25 cellular contexts compared by ENCODE assay signal in genomic region chr19:50711196-50711595, GRCh38. TPM values are rescaled to one million over a fixed set of nuclear protein-coding genes. Genes with fewer than 3 reads are reported as not detected.
DNase-seq lines count a peak whose midpoint lies in the region; ATAC-seq, FAIRE-seq and TF ChIP-seq lines count a peak whose summit lies in the region.
"Had no signal": no experiment of that assay in that cellular context is flagged by ENCODE, and none has a peak within 500 bp of the region (broad histone marks: within the 10 kb centered on the region; RNA-seq: fewer than 3 reads in every experiment).

No MANE protein-coding gene starts in this region.

- WGBS in A549 (ENCODE audit: missing lambda C conversion rate): 41% methylated on average over 11 of the region's 11 CpGs

- no peaks in the 10 kb centered on the region for H3K36me3 ChIP-seq in HEK293 (ENCODE audit: control insufficient read depth in 2 of 2, insufficient read depth in 1 of 2, low read length in 2 of 2)
- H3K36me3 ChIP-seq: BE2C had no signal

- TF ChIP-seq POLR2A in A549 (IDR thresholded peaks at IDR 0.05; ENCODE audit: low read length): no peak

- H3K27ac Mint-ChIP-seq in endothelial cell (ENCODE audit: unreplicated experiment) (no peak overlapping the region), nephron progenitor cell (peak overlapping the region; percentile 9)
- H3K27ac Mint-ChIP-seq: CD4-positive, alpha-beta T cell; CD8-positive, alpha-beta T cell had no signal

- DNase-seq in A549 (ENCODE audit: low read depth in 1 of 2, low spot score in 1 of 2) (no peak), endothelial cell (ENCODE audit: low spot score) (no peak), nephron progenitor cell (no peak), NOMO-1 treated with dmso at 0.1 percent for 144 hours (lab: John Stamatoyannopoulos, UW; ENCODE audit: unreplicated experiment) (no peak), iPS-NIHi11 (ENCODE audit: low spot score) (no peak), caudate nucleus (lab: John Stamatoyannopoulos, UW) (no peak)
- DNase-seq: ACHN; BE2C; Caco-2; Calu3; CD4-positive, alpha-beta T cell; DMS79 treated with DMSO at 0.1 percent for 48 hours; GF-D8 had no signal

- H3K4me1 ChIP-seq in A549: no peaks in the 10 kb centered on the region
- H3K4me1 ChIP-seq in HEK293 (ENCODE audit: control insufficient read depth, insufficient read depth, low read length): no peaks in the 10 kb centered on the region
- H3K4me1 ChIP-seq: BE2C, Caco-2 had no signal

- H3K27me3 Mint-ChIP-seq in endothelial cell (ENCODE audit: unreplicated experiment): peaks cover 20% of the 10 kb centered on the region
- peaks cover 15% of the 10 kb centered on the region for H3K27me3 Mint-ChIP-seq in nephron progenitor cell (ENCODE audit: low read depth, poor library complexity)

- no peaks in the 10 kb centered on the region for H3K4me1 Mint-ChIP-seq in endothelial cell (ENCODE audit: unreplicated experiment)
- H3K4me1 Mint-ChIP-seq in nephron progenitor cell: no peaks in the 10 kb centered on the region

- H3K9me3 ChIP-seq in A549 (no peaks in the 10 kb centered on the region), HEK293 (ENCODE audit: control insufficient read depth, insufficient read depth, low read depth, low read length) (no peaks in the 10 kb centered on the region)
- H3K9me3 ChIP-seq: BE2C; BLaER1 treated with 17β-estradiol and CSF1 and Interleukin-3, amounts not matched to agents 10 nM and 100 nM; Caco-2 had no signal

- POLR2A ChIA-PET in A549 (lab: Yijun Ruan, JAX) (no interaction called here), HEK293 (lab: Yijun Ruan, JAX) (interaction anchor here (2.5 kb wide), 1 partner anchor 14 kb away, joined by 28 read pairs; no protein-coding TSS in a partner anchor)

- H3K36me3 Mint-ChIP-seq in endothelial cell (ENCODE audit: low read depth, unreplicated experiment) (peaks cover 15% of the 10 kb centered on the region), nephron progenitor cell (ENCODE audit: low read depth) (peaks cover 52% of the 10 kb centered on the region)
- H3K36me3 Mint-ChIP-seq: CD8-positive, alpha-beta T cell had no signal

- FAIRE-seq in A549 (lab: Jason Lieb, UNC): no peak
- FAIRE-seq: D721Med, G401.6, GM12891, GM19239 had no signal

- ATAC-seq in A549: peak; percentile 21 to 36; a peak in 3 of 6 replicates
- ATAC-seq: CD8-positive, alpha-beta T cell had no signal

- no peak for TF ChIP-seq EP300 in A549 (IDR thresholded peaks at IDR 0.05)

- H3K4me3 ChIP-seq in A549 (no peak overlapping the region), HEK293 (ENCODE audit: low read depth, low read length) (no peak overlapping the region)
- H3K4me3 ChIP-seq: BLaER1 treated with 17β-estradiol and CSF1 and Interleukin-3, amounts not matched to agents 10 nM and 100 nM had no signal

- TF ChIP-seq CTCF in A549 (IDR thresholded peaks at IDR 0.05) (no peak), HEK293 (tag by site-specific recombination; IDR thresholded peaks at IDR 0.05) (no peak), endothelial cell (IDR thresholded peaks at IDR 0.05; ENCODE audit: unreplicated experiment) (no peak), nephron progenitor cell (IDR thresholded peaks at IDR 0.05) (no peak)

- TF ChIP-seq RAD21 in A549 (conservative IDR thresholded peaks at IDR 0.05 in 1 of 2, IDR thresholded peaks at IDR 0.05 in 1 of 2): no peak

- no peak overlapping the region for H3K4me2 ChIP-seq in A549

- H3K4me3 Mint-ChIP-seq in endothelial cell (ENCODE audit: unreplicated experiment) (peak overlapping the region; percentile 12), nephron progenitor cell (no peak overlapping the region)
- H3K4me3 Mint-ChIP-seq: CD4-positive, alpha-beta T cell; CD8-positive, alpha-beta T cell had no signal

- H3K27ac ChIP-seq in A549 (no peak overlapping the region), HEK293 (ENCODE audit: extremely low read depth, low read depth, low read length) (no peak overlapping the region), caudate nucleus (ENCODE audit: low read depth, low read length) (no peak overlapping the region)
- H3K27ac ChIP-seq: 22Rv1; BLaER1 treated with 17β-estradiol and CSF1 and Interleukin-3, amounts not matched to agents 10 nM and 100 nM; C4-2B had no signal

- H3K9me3 Mint-ChIP-seq in endothelial cell (ENCODE audit: unreplicated experiment) (peaks cover 41% of the 10 kb centered on the region), nephron progenitor cell (no peaks in the 10 kb centered on the region)
- H3K9me3 Mint-ChIP-seq: CD4-positive, alpha-beta T cell; CD8-positive, alpha-beta T cell had no signal

- CTCF ChIA-PET in A549 (lab: Yijun Ruan, JAX): interaction anchor here (1.1 to 8.6 kb wide), 8 partner anchors 11 to 305 kb away, joined by 3 to 119 read pairs (median 4); partner anchors contain the start of genes CLEC11A and SHANK1
- CTCF ChIA-PET in HEK293 (lab: Yijun Ruan, JAX): interaction anchor here (0.6 to 1.3 kb wide), 4 partner anchors 13 to 72 kb away, joined by 3 to 6 read pairs (median 4); no protein-coding TSS in a partner anchor

TF ChIP-seq in A549, 52 proteins besides CTCF, POLR2A, EP300 and RAD21 (continues in another document):
- TF ChIP-seq CHD4 (IDR thresholded peaks at IDR 0.05; ENCODE audit: borderline replicate concordance): no peak
- TF ChIP-seq, protein P1, sequence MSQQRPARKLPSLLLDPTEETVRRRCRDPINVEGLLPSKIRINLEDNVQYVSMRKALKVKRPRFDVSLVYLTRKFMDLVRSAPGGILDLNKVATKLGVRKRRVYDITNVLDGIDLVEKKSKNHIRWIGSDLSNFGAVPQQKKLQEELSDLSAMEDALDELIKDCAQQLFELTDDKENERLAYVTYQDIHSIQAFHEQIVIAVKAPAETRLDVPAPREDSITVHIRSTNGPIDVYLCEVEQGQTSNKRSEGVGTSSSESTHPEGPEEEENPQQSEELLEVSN (IDR thresholded peaks at IDR 0.05; ENCODE audit: borderline replicate concordance, low read depth): no peak
- TF ChIP-seq CHD2 (IDR thresholded peaks at IDR 0.05; ENCODE audit: low read length, partially characterized antibody): no peak
- TF ChIP-seq, protein P2, sequence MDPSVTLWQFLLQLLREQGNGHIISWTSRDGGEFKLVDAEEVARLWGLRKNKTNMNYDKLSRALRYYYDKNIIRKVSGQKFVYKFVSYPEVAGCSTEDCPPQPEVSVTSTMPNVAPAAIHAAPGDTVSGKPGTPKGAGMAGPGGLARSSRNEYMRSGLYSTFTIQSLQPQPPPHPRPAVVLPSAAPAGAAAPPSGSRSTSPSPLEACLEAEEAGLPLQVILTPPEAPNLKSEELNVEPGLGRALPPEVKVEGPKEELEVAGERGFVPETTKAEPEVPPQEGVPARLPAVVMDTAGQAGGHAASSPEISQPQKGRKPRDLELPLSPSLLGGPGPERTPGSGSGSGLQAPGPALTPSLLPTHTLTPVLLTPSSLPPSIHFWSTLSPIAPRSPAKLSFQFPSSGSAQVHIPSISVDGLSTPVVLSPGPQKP (IDR thresholded peaks at IDR 0.05; ENCODE audit: low read depth, low read length): no peak
- no peak for TF ChIP-seq JUN (IDR thresholded peaks at IDR 0.05)

TF ChIP-seq in HEK293, 187 proteins besides CTCF, POLR2A, EP300 and RAD21:
- TF ChIP-seq, protein P3, sequence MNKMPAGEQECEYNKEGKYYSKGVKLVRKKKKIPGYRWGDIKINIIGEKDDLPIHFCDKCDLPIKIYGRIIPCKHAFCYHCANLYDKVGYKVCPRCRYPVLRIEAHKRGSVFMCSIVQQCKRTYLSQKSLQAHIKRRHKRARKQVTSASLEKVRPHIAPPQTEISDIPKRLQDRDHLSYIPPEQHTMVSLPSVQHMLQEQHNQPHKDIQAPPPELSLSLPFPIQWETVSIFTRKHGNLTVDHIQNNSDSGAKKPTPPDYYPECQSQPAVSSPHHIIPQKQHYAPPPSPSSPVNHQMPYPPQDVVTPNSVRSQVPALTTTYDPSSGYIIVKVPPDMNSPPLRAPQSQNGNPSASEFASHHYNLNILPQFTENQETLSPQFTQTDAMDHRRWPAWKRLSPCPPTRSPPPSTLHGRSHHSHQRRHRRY (tag by site-specific recombination; IDR thresholded peaks at IDR 0.05): no peak
- TF ChIP-seq ZNF366 (tag by site-specific recombination; conservative IDR thresholded peaks at IDR 0.05) (peak; percentile 88; the same call in 1 of the 2 replicates), BCL11B (tag by site-specific recombination; IDR thresholded peaks at IDR 0.05; ENCODE audit: low read depth) (no peak)

RNA-seq across cellular contexts. Expression of gene SHANK1, which starts 8.4 kb away (rescaled TPM):
- polyA plus RNA-seq in A549 (2011; rRNA removed): 0.01 and 0.04 TPM in 2 replicates
- 0.04 and 0.06 TPM in 2 replicates for polyA plus RNA-seq in A549 (2012; cell fraction: cytosol; rRNA removed)
- polyA plus RNA-seq in A549 (2012; cell fraction: nucleus; rRNA removed): 0.04 and 0.07 TPM in 2 replicates
- polyA plus RNA-seq in A549 (2017; fragmentation: RNase III; extraction: RNeasy Plus Mini Kit Qiagen cat#74134 plus additional on column Dnase treatment): 0.07 to 0.17 TPM (median 0.09 TPM) in 3 replicates
- 0.41 TPM in 1 of 2 replicates, not detected in the other for polyA minus RNA-seq in A549 (2011; rRNA and poly(A)+ RNA removed)
- 6.5 TPM for total RNA-seq in endothelial cell (ENCODE audit: unreplicated experiment)
- total RNA-seq: Caco-2; Calu3; CD4-positive, alpha-beta T cell had no signal

RNA-seq across cellular contexts. Expression of gene CLEC11A, which starts 12.0 kb away (rescaled TPM):
- polyA plus RNA-seq in A549 (2011; rRNA removed) (1.4 and 1.5 TPM in 2 replicates), A549 (2017; fragmentation: RNase III; extraction: RNeasy Plus Mini Kit Qiagen cat#74134 plus additional on column Dnase treatment) (5.0 to 6.4 TPM (median 6.2 TPM) in 3 replicates)
- 5.7 and 9.0 TPM in 2 replicates for polyA plus RNA-seq in A549 (2012; cell fraction: cytosol; rRNA removed)
- polyA plus RNA-seq in A549 (2012; cell fraction: nucleus; rRNA removed): 9.7 and 13.1 TPM in 2 replicates
- 0.34 and 0.37 TPM in 2 replicates for polyA minus RNA-seq in A549 (2011; rRNA and poly(A)+ RNA removed)
- total RNA-seq in endothelial cell (ENCODE audit: unreplicated experiment): 37.3 TPM

RNA-seq across cellular contexts. Expression of gene GPR32, which starts 59.1 kb away (rescaled TPM):
- polyA plus RNA-seq in A549 (2011; rRNA removed): not detected in 2 replicates
- not detected in 2 replicates for polyA plus RNA-seq in A549 (2012; cell fraction: cytosol; rRNA removed)
- not detected in 2 replicates for polyA plus RNA-seq in A549 (2012; cell fraction: nucleus; rRNA removed)
- polyA plus RNA-seq in A549 (2017; fragmentation: RNase III; extraction: RNeasy Plus Mini Kit Qiagen cat#74134 plus additional on column Dnase treatment): not detected in 3 replicates
- polyA minus RNA-seq in A549 (2011; rRNA and poly(A)+ RNA removed): not detected in 2 replicates
- not detected for total RNA-seq in endothelial cell (ENCODE audit: unreplicated experiment)
- total RNA-seq: A172; A673; Caco-2; Calu3; CD4-positive, alpha-beta T cell; CD8-positive, alpha-beta T cell had no signal
- polyA plus RNA-seq: AG04450 had no signal
